ENCODE assay signal across 22 cellular contexts in the genomic region with DNA sequence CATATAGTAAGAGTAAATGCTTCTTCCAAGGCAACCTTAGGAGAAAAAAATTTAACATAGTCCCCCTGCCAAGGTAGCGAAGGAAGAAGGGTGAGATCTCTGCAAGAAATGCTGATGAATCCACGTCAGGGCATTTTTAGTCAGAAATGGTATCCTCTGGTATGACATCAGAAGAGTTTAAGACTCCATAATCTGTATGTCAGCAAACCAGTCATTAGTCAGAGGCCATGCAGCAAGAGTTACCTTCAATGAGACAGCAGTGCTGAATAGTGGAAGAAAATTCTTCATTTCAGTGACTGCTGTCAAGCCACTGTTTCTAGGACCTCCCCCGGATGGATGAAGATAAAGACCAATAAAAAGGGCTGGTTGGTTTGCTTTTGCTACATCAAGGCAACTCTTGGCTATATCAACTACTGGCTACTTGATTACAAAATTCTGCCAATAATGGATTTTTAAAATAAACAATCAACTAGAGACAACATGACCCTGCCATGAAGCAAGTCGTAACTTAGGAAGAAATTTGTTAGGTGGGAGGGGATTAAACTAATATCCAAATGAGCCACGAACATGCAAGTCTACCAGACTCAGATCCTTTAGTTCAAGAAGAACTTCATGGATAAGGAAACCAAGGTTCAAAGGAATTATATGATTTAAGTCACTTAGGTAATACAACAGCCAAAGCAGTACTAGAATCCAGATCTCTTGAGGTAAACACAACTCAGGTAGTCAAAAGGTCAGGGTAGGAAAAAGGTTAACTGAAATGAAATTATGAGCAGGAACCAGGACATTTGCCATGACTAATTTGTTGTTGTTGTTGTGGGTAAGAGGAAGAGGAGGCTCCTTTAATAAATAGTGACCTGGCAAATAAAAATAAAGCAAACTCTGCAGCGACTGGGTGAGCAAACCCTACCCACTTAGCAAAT. TPM values are rescaled to one million over a fixed set of nuclear protein-coding genes. Genes with fewer than 3 reads are reported as not detected.
"Had no signal": no experiment of that assay in that cellular context is flagged by ENCODE, and none has a peak within 500 bp of the region (broad histone marks: within the 10 kb centered on the region; RNA-seq: fewer than 3 reads in every experiment).

No MANE protein-coding gene starts in this region.

- H3K9me3 ChIP-seq: esophagus muscularis mucosa, gastrocnemius medialis, left ventricle myocardium inferior, psoas muscle, stomach, thoracic aorta had no signal

- ATAC-seq: gastrocnemius medialis; naive thymus-derived CD4-positive, alpha-beta T cell; psoas muscle; sciatic nerve had no signal

- H3K4me1 ChIP-seq: gastrocnemius medialis, psoas muscle, stomach had no signal

- FAIRE-seq: endometrium, keratinocyte had no signal

- H3K27me3 ChIP-seq: dorsolateral prefrontal cortex, esophagus muscularis mucosa, gastrocnemius medialis, neutrophil, stomach had no signal

- DNase-seq: cortex of kidney; dorsolateral prefrontal cortex; effector CD8-positive, alpha-beta T cell; gastrocnemius medialis; left ventricle myocardium inferior; mesenchymal stem cell; naive thymus-derived CD4-positive, alpha-beta T cell; psoas muscle; retina; stimulated activated CD4-positive, alpha-beta T cell treated with anti-CD3 and anti-CD28 coated beads, Interleukin-12 subunit alpha, Interleukin-12 subunit beta, amount 100 ng/mL, for 4 hours; stimulated activated naive CD4-positive, alpha-beta T cell; stomach; substantia nigra had no signal

- H3K27ac ChIP-seq: dorsolateral prefrontal cortex, esophagus muscularis mucosa, gastrocnemius medialis, left ventricle myocardium inferior, neutrophil, psoas muscle, skin epidermis, stomach, thoracic aorta had no signal

- H3K4me3 ChIP-seq: dorsolateral prefrontal cortex, esophagus muscularis mucosa, gastrocnemius medialis, left ventricle myocardium inferior, lung, psoas muscle, skin epidermis, stomach, thoracic aorta had no signal

RNA-seq across cellular contexts. Expression of a gene that starts 25.6 kb away (rescaled TPM):
- polyA plus RNA-seq: keratinocyte; naive thymus-derived CD4-positive, alpha-beta T cell; neural cell; psoas muscle; stomach had no signal

RNA-seq across cellular contexts. Expression of a gene that starts 37.0 kb away (rescaled TPM):
- polyA plus RNA-seq: keratinocyte; lung; naive thymus-derived CD4-positive, alpha-beta T cell; neural cell had no signal
